ENCODE assay signal across 10 cellular contexts in genomic region chr10:90047243-90047729, GRCh38.
DNase-seq lines count a peak whose midpoint lies in the region; ATAC-seq and TF ChIP-seq lines count a peak whose summit lies in the region.
"Had no signal": no experiment of that assay in that cellular context is flagged by ENCODE, and none has a peak within 500 bp of the region (broad histone marks: within the 10 kb centered on the region; RNA-seq: fewer than 3 reads in every experiment).

No MANE protein-coding gene starts in this region.

- ATAC-seq in HG03469 (IDR thresholded peaks at IDR 0.05; ENCODE audit: unreplicated experiment) (peak; percentile 76), memory B cell (ENCODE audit: low read depth) (peak; percentile 90)

- POLR2A ChIA-PET in HEK293 (lab: Yijun Ruan, JAX) = no interaction called here

- no peaks in the 10 kb centered on the region for H3K9me3 ChIP-seq in HEK293 (ENCODE audit: control insufficient read depth, insufficient read depth, low read depth, low read length)
- H3K9me3 ChIP-seq: thyroid gland had no signal

- H3K36me3 Mint-ChIP-seq in memory B cell = no peaks in the 10 kb centered on the region
- no peaks in the 10 kb centered on the region for H3K36me3 Mint-ChIP-seq in progenitor cell of endocrine pancreas (ENCODE audit: insufficient read depth)

- no peaks in the 10 kb centered on the region for H3K36me3 ChIP-seq in HEK293 (ENCODE audit: control insufficient read depth in 2 of 2, insufficient read depth in 1 of 2, low read length in 2 of 2)
- H3K36me3 ChIP-seq: thyroid gland had no signal

- intact Hi-C loops in posterior cingulate gyrus (cut with DNase I) = no loop called here

- H3K4me1 Mint-ChIP-seq in memory B cell (peaks cover 19% of the 10 kb centered on the region), progenitor cell of endocrine pancreas (ENCODE audit: low read depth) (peaks cover 5% of the 10 kb centered on the region)

- no peak overlapping the region for H3K4me3 ChIP-seq in HEK293 (ENCODE audit: low read depth, low read length)
- H3K4me3 ChIP-seq: thyroid gland had no signal

- 0 out of 2 replicates have a peak, but pooled peaks cover 4% of the 10 kb centered on the region for H3K4me1 ChIP-seq in HEK293 (ENCODE audit: control insufficient read depth, insufficient read depth, low read length)
- H3K4me1 ChIP-seq: thyroid gland had no signal

- peaks cover 8% of the 10 kb centered on the region for H3K9me3 Mint-ChIP-seq in memory B cell
- H3K9me3 Mint-ChIP-seq in progenitor cell of endocrine pancreas (ENCODE audit: low read depth) = peaks cover 6% of the 10 kb centered on the region

- H3K27me3 Mint-ChIP-seq in memory B cell (no peaks in the 10 kb centered on the region), progenitor cell of endocrine pancreas (no peaks in the 10 kb centered on the region)

- no peak overlapping the region for H3K27ac ChIP-seq in HEK293 (ENCODE audit: extremely low read depth, low read depth, low read length)
- H3K27ac ChIP-seq: thyroid gland had no signal

- H3K4me3 Mint-ChIP-seq in memory B cell (peak overlapping the region; percentile 1), progenitor cell of endocrine pancreas (ENCODE audit: low read depth) (no peak overlapping the region)

- peak; percentile 10 for DNase-seq in NCI-H2107 treated with DMSO at 0.1 percent for 48 hours (lab: John Stamatoyannopoulos, UW; ENCODE audit: unreplicated experiment)
- DNase-seq in NCI-H2107 (lab: John Stamatoyannopoulos, UW) = no peak
- DNase-seq in memory B cell (ENCODE audit: low spot score in 2 of 2) = peak in 1 of 2 donors; percentile 19
- DNase-seq in amygdala (lab: John Stamatoyannopoulos, UW) = no peak
- DNase-seq in progenitor cell of endocrine pancreas (ENCODE audit: low spot score, unreplicated experiment) = no peak
- DNase-seq in posterior cingulate gyrus = no peak
- DNase-seq: NCI-H1930, thyroid gland had no signal

- CTCF ChIA-PET in HEK293 (lab: Yijun Ruan, JAX) = no interaction called here

- H3K27ac Mint-ChIP-seq in memory B cell (peak overlapping the region; percentile 92), progenitor cell of endocrine pancreas (no peak overlapping the region)

- no peak for TF ChIP-seq CTCF in HEK293 (tag by site-specific recombination; IDR thresholded peaks at IDR 0.05)
- no peak for TF ChIP-seq CTCF in progenitor cell of endocrine pancreas (IDR thresholded peaks at IDR 0.05; ENCODE audit: unreplicated experiment)

TF ChIP-seq in HEK293, 187 proteins besides CTCF, POLR2A, EP300 and RAD21:
- TF ChIP-seq ZNF692 (tag by site-specific recombination; IDR thresholded peaks at IDR 0.05) = peak; percentile 47; the same call in 1 of the 2 replicates
- 0 out of 2 replicates have a peak, but pooled peaks have one; percentile 36 for TF ChIP-seq HIC1 (tag by site-specific recombination; IDR thresholded peaks at IDR 0.05)
- TF ChIP-seq SP7 (tag by site-specific recombination; IDR thresholded peaks at IDR 0.05) = peak; percentile 62
- no peak for TF ChIP-seq ZNF600 (tag by site-specific recombination; IDR thresholded peaks at IDR 0.05)
- no peak for TF ChIP-seq ZBTB20 (tag by site-specific recombination; IDR thresholded peaks at IDR 0.05)
- 0 out of 2 replicates have a peak, but pooled peaks have one; percentile 46 for TF ChIP-seq ZFP37 (tag by site-specific recombination; IDR thresholded peaks at IDR 0.05)
- TF ChIP-seq ZNF558 (tag by site-specific recombination; IDR thresholded peaks at IDR 0.05) = no peak
- TF ChIP-seq ZNF280D (tag by site-specific recombination; IDR thresholded peaks at IDR 0.05) = 0 out of 2 replicates have a peak, but pooled peaks have one; percentile 40
- TF ChIP-seq ZSCAN5A (tag by site-specific recombination; IDR thresholded peaks at IDR 0.05) = 0 out of 2 replicates have a peak, but pooled peaks have one; percentile 27
